In genomic region chr18:39232937-39233336, GRCh38 we compare ENCODE assay signal across 1 cellular context.
A peak's percentile ranks its signal among the peaks of the same experiment; 100 is the strongest.
TF ChIP-seq lines count a peak whose summit lies in the region.

No MANE protein-coding gene starts in this region.

TF ChIP-seq in HepG2, 621 proteins besides CTCF, POLR2A, EP300 and RAD21 (continued from another document):
- TF ChIP-seq ZNF770 (CRISPR knock-in tag; IDR thresholded peaks at IDR 0.05) (no peak), CREB3 (CRISPR knock-in tag; IDR thresholded peaks at IDR 0.05) (no peak), ZNF280B (CRISPR knock-in tag; IDR thresholded peaks at IDR 0.05; ENCODE audit: borderline replicate concordance) (no peak), ZNF318 (CRISPR knock-in tag; IDR thresholded peaks at IDR 0.05) (no peak), GPN1 (CRISPR knock-in tag; IDR thresholded peaks at IDR 0.05; ENCODE audit: borderline replicate concordance) (no peak), ZBTB21 (CRISPR knock-in tag; IDR thresholded peaks at IDR 0.05) (no peak), NFIC (IDR thresholded peaks at IDR 0.05; ENCODE audit: low read length) (no peak), KAT2B (IDR thresholded peaks at IDR 0.05; ENCODE audit: borderline replicate concordance, low read depth, low read length) (no peak), SKI (IDR thresholded peaks at IDR 0.05; ENCODE audit: partially characterized antibody) (no peak), PATZ1 (CRISPR knock-in tag; IDR thresholded peaks at IDR 0.05) (peak; percentile 40; the same call in 1 of the 2 replicates), HNRNPH1 (optimal IDR thresholded peaks at IDR 0.05; ENCODE audit: low read depth, low read length) (no peak), ZBTB39 (CRISPR knock-in tag; IDR thresholded peaks at IDR 0.05) (no peak), RXRA (CRISPR knock-in tag; IDR thresholded peaks at IDR 0.05) (no peak), KAT8 (CRISPR knock-in tag; IDR thresholded peaks at IDR 0.05) (no peak), ZFP91 (CRISPR knock-in tag; IDR thresholded peaks at IDR 0.05; ENCODE audit: borderline replicate concordance) (peak; percentile 61; the same call in 1 of the 2 replicates), DNMT3B (CRISPR knock-in tag; conservative IDR thresholded peaks at IDR 0.05) (no peak), MLXIP (CRISPR knock-in tag; IDR thresholded peaks at IDR 0.05; ENCODE audit: borderline replicate concordance) (no peak)
